Comparison of ENCODE assay signal across 10 cellular contexts in the genomic region with DNA sequence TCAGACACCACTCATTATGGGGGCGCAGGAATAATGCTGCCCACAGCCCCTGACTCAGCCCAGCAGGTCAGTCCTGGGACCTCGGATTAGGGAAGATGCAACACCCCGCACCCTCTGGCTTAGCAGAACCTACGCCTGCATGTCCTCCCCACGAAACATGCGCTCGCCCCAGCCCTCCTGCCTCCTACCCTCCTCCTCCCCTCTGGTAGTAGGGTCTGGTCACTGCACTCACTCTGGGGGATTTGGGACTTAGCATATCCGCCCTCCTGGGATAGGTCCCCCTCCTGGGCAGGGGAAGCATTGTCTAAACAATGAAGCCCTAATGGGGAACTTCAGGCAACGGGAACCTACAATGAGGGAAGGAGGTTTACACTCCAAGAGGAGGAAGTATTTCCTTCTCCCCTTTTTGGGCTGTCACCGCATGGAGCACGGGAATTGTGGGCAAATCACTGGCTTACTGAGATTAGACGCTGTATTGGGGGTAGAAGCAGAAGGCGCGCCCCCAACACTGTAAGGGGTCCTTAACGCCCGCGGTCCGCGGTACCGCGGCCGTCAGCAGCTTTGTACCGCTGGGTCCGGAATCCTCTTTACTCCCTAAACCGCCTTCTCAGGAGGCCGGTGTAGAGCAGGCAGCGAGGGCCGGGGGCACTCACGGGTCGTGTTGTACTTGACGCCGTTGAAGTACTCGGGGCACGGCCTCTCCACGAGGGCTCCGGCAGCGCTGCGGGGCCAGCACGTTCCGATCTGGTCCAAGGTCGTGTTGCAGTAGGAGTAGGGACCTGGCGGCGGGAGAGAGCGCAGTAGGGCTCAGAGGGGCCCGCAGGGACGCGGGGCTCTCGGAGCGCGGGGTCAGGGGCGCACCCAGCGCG. TPM values are rescaled to one million over a fixed set of nuclear protein-coding genes. Genes with fewer than 3 reads are reported as not detected.
DNase-seq lines count a peak whose midpoint lies in the region; ATAC-seq and TF ChIP-seq lines count a peak whose summit lies in the region.
"Had no signal": no experiment of that assay in that cellular context is flagged by ENCODE, and none has a peak within 500 bp of the region (broad histone marks: within the 10 kb centered on the region; RNA-seq: fewer than 3 reads in every experiment).

No MANE protein-coding gene starts in this region.

- no peak overlapping the region for H3K23ac ChIP-seq in H9 (ENCODE audit: insufficient read length, low read depth, low read length)

- H3K27me3 ChIP-seq in H9 (ENCODE audit: insufficient read depth, low read length) (peaks cover 6% of the 10 kb centered on the region; the same call in 1 of the 2 replicates), right atrium auricular region (peaks cover 7 to 15% of the 10 kb centered on the region in 2 donors), sigmoid colon (peaks cover 15 to 76% (median 28%) of the 10 kb centered on the region in 3 donors)

- peak overlapping the region; percentile 62 to 91 for H3K4me3 Mint-ChIP-seq in H9
- H3K4me3 Mint-ChIP-seq in activated B cell treated with CpG ODN at 0.5 μM for 24 hours, result peak overlapping the region; percentile 57

- H3K9me3 ChIP-seq in H9 (ENCODE audit: control insufficient read depth, low read depth, low read length) (no peaks in the 10 kb centered on the region), right atrium auricular region (no peaks in the 10 kb centered on the region), sigmoid colon (no peaks in the 10 kb centered on the region)

- H3K27ac Mint-ChIP-seq in H9, result no peak overlapping the region; a peak in 2 of 7 replicates
- H3K27ac Mint-ChIP-seq in activated B cell treated with CpG ODN at 0.5 μM for 24 hours, result no peak overlapping the region

- peak; percentile 67 for DNase-seq in H9
- no peak for DNase-seq in activated B cell treated with CpG ODN at 0.5 μM for 24 hours
- DNase-seq in right atrium auricular region (ENCODE audit: low spot score), result no peak
- DNase-seq in sigmoid colon, result no peak
- DNase-seq in 8988T, result no peak
- no peak for DNase-seq in islet precursor cell
- no peak for DNase-seq in GF-D8 (lab: John Stamatoyannopoulos, UW)
- DNase-seq: KG1 had no signal

- peak; percentile 33; the same call in 2 of the 3 replicates for TF ChIP-seq CTCF in H9 (conservative IDR thresholded peaks at IDR 0.05)
- no peak for TF ChIP-seq CTCF in activated B cell treated with CpG ODN at 0.5 μM for 24 hours (IDR thresholded peaks at IDR 0.05)
- no peak for TF ChIP-seq CTCF in right atrium auricular region (IDR thresholded peaks at IDR 0.05)
- TF ChIP-seq CTCF in sigmoid colon (IDR thresholded peaks at IDR 0.05), result no peak

- no peak overlapping the region for H4K91ac ChIP-seq in H9 (ENCODE audit: insufficient read length, low read depth, low read length)

- no peak overlapping the region for H2BK15ac ChIP-seq in H9 (ENCODE audit: low read depth, low read length)

- H3K23me2 ChIP-seq in H9 (ENCODE audit: insufficient read length, low read depth, low read length, poor library complexity, severe bottlenecking), result peaks cover 14% of the 10 kb centered on the region

- no peaks in the 10 kb centered on the region for H3K79me2 ChIP-seq in H9 (ENCODE audit: insufficient read depth, low read length)

- intact Hi-C loops in activated B cell treated with CpG ODN at 0.5 μM for 24 hours (cut with micrococcal nuclease), result no loop called here
- intact Hi-C loops in sigmoid colon (cut with DNase I), result no loop called here

- no peak overlapping the region for H4K8ac ChIP-seq in H9 (replicated peaks; ENCODE audit: insufficient read length, low read depth, low read length)

- H2BK5ac ChIP-seq in H9 (ENCODE audit: insufficient read length, low read length), result no peak overlapping the region

- POLR2A ChIA-PET in activated B cell treated with CpG ODN at 0.5 μM for 24 hours (lab: Charles Lee), result interaction anchor here (1.2 kb wide), 1 partner anchor 60 kb away, joined by 4 read pairs; no protein-coding TSS in a partner anchor

- no peaks in the 10 kb centered on the region for H3K79me1 ChIP-seq in H9 (ENCODE audit: insufficient read depth, low read depth, low read length, poor library complexity, severe bottlenecking)

- H3K36me3 Mint-ChIP-seq in H9 (ENCODE audit: insufficient read depth in 1 of 3, low read depth in 3 of 3) (no peaks in the 10 kb centered on the region; a peak in 1 of 7 replicates), activated B cell treated with CpG ODN at 0.5 μM for 24 hours (ENCODE audit: low read depth) (no peaks in the 10 kb centered on the region)

- H3K14ac ChIP-seq in H9 (ENCODE audit: insufficient read depth, low read length), result no peak overlapping the region

- CTCF ChIA-PET in activated B cell treated with CpG ODN at 0.5 μM for 24 hours (lab: Charles Lee), result no interaction called here

- H3K4ac ChIP-seq in H9 (ENCODE audit: low read depth, low read length), result no peak overlapping the region

- H2AK5ac ChIP-seq in H9 (ENCODE audit: insufficient read length, low read length), result no peak overlapping the region

- H3K27me3 Mint-ChIP-seq in H9 (ENCODE audit: low read depth) (peaks cover 81% of the 10 kb centered on the region), activated B cell treated with CpG ODN at 0.5 μM for 24 hours (peaks cover 52% of the 10 kb centered on the region)

- WGBS in H9 (ENCODE audit: extremely low coverage, insufficient read length, low lambda C conversion rate), result no CpG with 5 or more reads among the region's 53 CpGs
- 7 to 15% methylated on average over 53 of the region's 53 CpGs for whole genome bisulfite sequencing in sigmoid colon, 2 donors

- ATAC-seq in activated B cell treated with CpG ODN at 0.5 μM for 24 hours (ENCODE audit: low read depth) (no peak), GM19035 (IDR thresholded peaks at IDR 0.05; ENCODE audit: unreplicated experiment) (no peak)

- H2BK12ac ChIP-seq in H9 (ENCODE audit: insufficient read length, low read depth, low read length), result no peak overlapping the region

- no peak overlapping the region for H3K9ac ChIP-seq in H9 (ENCODE audit: extremely low read depth, insufficient read length, low read length)

- H3K56ac ChIP-seq in H9 (ENCODE audit: insufficient read length, low read depth, low read length), result no peak overlapping the region

- H2BK120ac ChIP-seq in H9 (ENCODE audit: low read depth, low read length, poor library complexity, severe bottlenecking), result no peak overlapping the region

- TF ChIP-seq EP300 in sigmoid colon (IDR thresholded peaks at IDR 0.05), result no peak

- no peak overlapping the region for H3T11ph ChIP-seq in H9 (ENCODE audit: low read length)

- H3K4me2 ChIP-seq in H9 (ENCODE audit: insufficient read depth, insufficient read length, low read length), result peak overlapping the region; percentile 73

- peak overlapping the region; percentile 29 to 56 for H3K4me3 ChIP-seq in right atrium auricular region
- H3K4me3 ChIP-seq in sigmoid colon, result peak overlapping the region; percentile 24 to 56 (median 44)

- H3K36me3 ChIP-seq in right atrium auricular region (no peaks in the 10 kb centered on the region), sigmoid colon (no peaks in the 10 kb centered on the region)

- H3K4me1 Mint-ChIP-seq in H9, result peaks cover 38 to 44% of the 10 kb centered on the region in 2 experiments
- peaks cover 10% of the 10 kb centered on the region for H3K4me1 Mint-ChIP-seq in activated B cell treated with CpG ODN at 0.5 μM for 24 hours

- H4K5ac ChIP-seq in H9 (ENCODE audit: insufficient read length, low read depth, low read length), result no peak overlapping the region

- peaks cover 3% of the 10 kb centered on the region for H4K20me1 ChIP-seq in H9 (ENCODE audit: control insufficient read depth, insufficient read depth, insufficient read length)

- no peak overlapping the region for H2AFZ ChIP-seq in H9 (ENCODE audit: low read length)

- H2BK20ac ChIP-seq in H9 (ENCODE audit: low read depth, low read length, poor library complexity, severe bottlenecking), result no peak overlapping the region

- no peaks in the 10 kb centered on the region; a peak in 1 of 5 replicates for H3K9me3 Mint-ChIP-seq in H9
- no peaks in the 10 kb centered on the region for H3K9me3 Mint-ChIP-seq in activated B cell treated with CpG ODN at 0.5 μM for 24 hours

- H3K18ac ChIP-seq in H9 (ENCODE audit: insufficient read length, low read depth, low read length), result no peak overlapping the region

- no peak overlapping the region for H3K27ac ChIP-seq in H9 (ENCODE audit: insufficient read length, low read depth, low read length)
- no peak overlapping the region for H3K27ac ChIP-seq in right atrium auricular region
- no peak overlapping the region for H3K27ac ChIP-seq in sigmoid colon

- H3K4me1 ChIP-seq in H9 (ENCODE audit: insufficient read depth, low read length) (peaks cover 7% of the 10 kb centered on the region; the same call in 1 of the 2 replicates), right atrium auricular region (peaks cover 0 to 19% of the 10 kb centered on the region in 2 donors), sigmoid colon (peaks cover 0 to 19% (median 16%) of the 10 kb centered on the region in 4 donors)

- no peak for TF ChIP-seq POLR2A in sigmoid colon (IDR thresholded peaks at IDR 0.05)

RNA-seq across cellular contexts. Expression of a gene that starts 0.8 kb away (rescaled TPM):
- total RNA-seq in H9 (2021) (0.07 and 0.13 TPM in 2 replicates), activated B cell treated with CpG ODN at 0.5 μM for 24 hours (not detected in 2 replicates), right atrium auricular region (under 1 TPM; 0.22 to 0.47 TPM), sigmoid colon (not detected)
- polyA plus RNA-seq in sigmoid colon, result under 1 TPM in 1 of 3 donors, not detected in 2; under 0.01 TPM
- total RNA-seq: epithelial cell of proximal tubule had no signal
